In genomic region chr14:51622376-51622775, GRCh38 we compare ENCODE assay signal across 22 cellular contexts. TPM values are rescaled to one million over a fixed set of nuclear protein-coding genes. Genes with fewer than 3 reads are reported as not detected.
A peak's percentile ranks its signal among the peaks of the same experiment; 100 is the strongest.
DNase-seq lines count a peak whose midpoint lies in the region; ATAC-seq and TF ChIP-seq lines count a peak whose summit lies in the region.
"Had no signal": no experiment of that assay in that cellular context is flagged by ENCODE, and none has a peak within 500 bp of the region (broad histone marks: within the 10 kb centered on the region; RNA-seq: fewer than 3 reads in every experiment).

No MANE protein-coding gene starts in this region.

- intact Hi-C loops in breast epithelium (cut with DNase I; ENCODE audit: low total_unique reads), result no loop called here

- H3K4me1 ChIP-seq in KMS-11 (ENCODE audit: low read depth, poor library complexity, severe bottlenecking) (peaks cover 100% of the 10 kb centered on the region), breast epithelium (peaks cover 0 to 3% of the 10 kb centered on the region in 2 donors)

- H3K9me3 ChIP-seq in breast epithelium, result no peaks in the 10 kb centered on the region
- H3K9me3 ChIP-seq: A549; BE2C; BLaER1 treated with 17β-estradiol and CSF1 and Interleukin-3, amounts not matched to agents 10 nM and 100 nM had no signal

- H3K4me3 ChIP-seq in KMS-11 (IDR thresholded peaks at IDR 0.05; ENCODE audit: insufficient read depth, low read depth, low read length) (no peak overlapping the region), breast epithelium (no peak overlapping the region)
- H3K4me3 ChIP-seq: A549; BLaER1 treated with 17β-estradiol and CSF1 and Interleukin-3, amounts not matched to agents 10 nM and 100 nM had no signal

- no peaks in the 10 kb centered on the region for H4K20me1 ChIP-seq in KMS-11 (ENCODE audit: insufficient read depth)
- H4K20me1 ChIP-seq: BLaER1 treated with 17β-estradiol and CSF1 and Interleukin-3, amounts not matched to agents 10 nM and 100 nM had no signal

- no peaks in the 10 kb centered on the region for H3K36me3 ChIP-seq in KMS-11 (ENCODE audit: insufficient read depth)
- H3K36me3 ChIP-seq in breast epithelium, result no peaks in the 10 kb centered on the region
- H3K36me3 ChIP-seq: BE2C; BLaER1 treated with 17β-estradiol and CSF1 and Interleukin-3, amounts not matched to agents 10 nM and 100 nM had no signal

- no peaks in the 10 kb centered on the region for H3K79me2 ChIP-seq in KMS-11 (ENCODE audit: insufficient read depth, low read depth)

- H3K36me3 Mint-ChIP-seq in activated T-cell treated with anti-CD3 and anti-CD28 coated beads, Interleukin-2, amount 50 U/mL, for 24 hours (ENCODE audit: low read depth), result no peaks in the 10 kb centered on the region
- H3K36me3 Mint-ChIP-seq: CD14-positive monocyte; CD8-positive, alpha-beta memory T cell had no signal

- no peak overlapping the region for H2AFZ ChIP-seq in KMS-11 (ENCODE audit: low read depth)

- no peaks in the 10 kb centered on the region for H3K27me3 ChIP-seq in KMS-11 (ENCODE audit: insufficient read depth, low read depth)
- H3K27me3 ChIP-seq in breast epithelium, result no peaks in the 10 kb centered on the region
- H3K27me3 ChIP-seq: BE2C; BLaER1 treated with 17β-estradiol and CSF1 and Interleukin-3, amounts not matched to agents 10 nM and 100 nM had no signal

- peak overlapping the region; percentile 87 for H3K4me2 ChIP-seq in KMS-11
- H3K4me2 ChIP-seq: A549; BLaER1 treated with 17β-estradiol and CSF1 and Interleukin-3, amounts not matched to agents 10 nM and 100 nM had no signal

- no peaks in the 10 kb centered on the region for H3K9me3 Mint-ChIP-seq in activated T-cell treated with anti-CD3 and anti-CD28 coated beads, Interleukin-2, amount 50 U/mL, for 24 hours
- H3K9me3 Mint-ChIP-seq: CD4-positive, alpha-beta T cell; CD8-positive, alpha-beta memory T cell had no signal

- in situ Hi-C loops in SK-MEL-5 (cut with HindIII; ENCODE audit: low pct_unique_long_range_greater_than_20kb, low sequenced_read_pairs), result no loop called here

- H3K4me1 Mint-ChIP-seq in activated T-cell treated with anti-CD3 and anti-CD28 coated beads, Interleukin-2, amount 50 U/mL, for 24 hours (ENCODE audit: low read depth), result peaks cover 8% of the 10 kb centered on the region

- H3K4me3 Mint-ChIP-seq in activated T-cell treated with anti-CD3 and anti-CD28 coated beads, Interleukin-2, amount 50 U/mL, for 24 hours, result no peak overlapping the region
- H3K4me3 Mint-ChIP-seq: CD14-positive monocyte; CD4-positive, alpha-beta T cell; CD8-positive, alpha-beta memory T cell had no signal

- H3K9ac ChIP-seq in KMS-11, result peak overlapping the region; percentile 25; the same call in 1 of the 2 replicates
- H3K9ac ChIP-seq: BLaER1 treated with 17β-estradiol and CSF1 and Interleukin-3, amounts not matched to agents 10 nM and 100 nM had no signal

- TF ChIP-seq CTCF in KMS-11 (conservative IDR thresholded peaks at IDR 0.05; ENCODE audit: low read depth, low read length) (no peak), breast epithelium (IDR thresholded peaks at IDR 0.05) (no peak)

- peaks cover 4% of the 10 kb centered on the region for H3K27me3 Mint-ChIP-seq in activated T-cell treated with anti-CD3 and anti-CD28 coated beads, Interleukin-2, amount 50 U/mL, for 24 hours

- ATAC-seq in esophagus mucosa, result no peak
- ATAC-seq: A549 had no signal

- no peak overlapping the region for H3K27ac Mint-ChIP-seq in activated T-cell treated with anti-CD3 and anti-CD28 coated beads, Interleukin-2, amount 50 U/mL, for 24 hours
- H3K27ac Mint-ChIP-seq: CD14-positive monocyte; CD4-positive, alpha-beta T cell; CD8-positive, alpha-beta memory T cell had no signal

- TF ChIP-seq POLR2A in breast epithelium (IDR thresholded peaks at IDR 0.05), result no peak

- H3K27ac ChIP-seq in KMS-11, result peak overlapping the region; percentile 85
- H3K27ac ChIP-seq in breast epithelium, result no peak overlapping the region
- H3K27ac ChIP-seq: A549; BLaER1 treated with 17β-estradiol and CSF1 and Interleukin-3, amounts not matched to agents 10 nM and 100 nM had no signal

- peak; percentile 42 for DNase-seq in EH (ENCODE audit: low read depth)
- peak; percentile 53 for DNase-seq in SK-MEL-5 (ENCODE audit: low read depth, low spot score)
- no peak for DNase-seq in breast epithelium (ENCODE audit: low spot score in 2 of 2)
- no peak for DNase-seq in NCI-H2107 treated with DMSO at 0.1 percent for 48 hours (lab: John Stamatoyannopoulos, UW; ENCODE audit: unreplicated experiment)
- DNase-seq in activated T-cell treated with anti-CD3 and anti-CD28 coated beads, Interleukin-2, amount 50 U/mL, for 24 hours, result no peak
- DNase-seq: 8988T; ACHN; AML-193; BE2C; Calu3; CD4-positive, alpha-beta T cell; CD8-positive, alpha-beta memory T cell; COR-L47; DMS53; DMS79 treated with DMSO at 0.1 percent for 48 hours; H7; HCEC 1CT had no signal

RNA-seq across cellular contexts. Expression of gene FRMD6, which starts 29.3 kb away (rescaled TPM):
- total RNA-seq in SK-MEL-5 (2014; rRNA removed; shearing (Covaris generic)), result 45.5 and 46.0 TPM in 2 replicates
- 48.8 and 82.1 TPM in 2 replicates for polyA plus RNA-seq in SK-MEL-5 (2015; cell fraction: cytosol; rRNA removed)
- 62.1 and 88.2 TPM in 2 replicates for polyA plus RNA-seq in SK-MEL-5 (2015; cell fraction: nucleus; rRNA removed)
- 92.0 TPM for total RNA-seq in esophagus mucosa
- total RNA-seq in breast epithelium, result 100 to 1,000 TPM in 1 of 3 donors, 10 to 100 TPM in 2; 14.6 to 111 (median 80.3) TPM

Comparison
In these comparisons a context has a peak if more than half of its experiments do, and no peak if none do; other contexts are left out.
1. DNase-seq: peak in EH (single experiment) and SK-MEL-5 (single experiment); none in breast epithelium (0 of 2), NCI-H2107 treated with DMSO at 0.1 percent for 48 hours (single experiment) and activated T-cell treated with anti-CD3 and anti-CD28 coated beads, Interleukin-2, amount 50 U/mL, for 24 hours (single experiment).